1 cellular context compared by ENCODE assay signal in genomic region chr9:93255994-93256877, GRCh38.
A peak's percentile ranks its signal among the peaks of the same experiment; 100 is the strongest.
TF ChIP-seq lines count a peak whose summit lies in the region.

No MANE protein-coding gene starts in this region.

TF ChIP-seq in GM12878, 131 proteins besides CTCF, POLR2A, EP300 and RAD21 (continued from another document):
- TF ChIP-seq, protein P1, sequence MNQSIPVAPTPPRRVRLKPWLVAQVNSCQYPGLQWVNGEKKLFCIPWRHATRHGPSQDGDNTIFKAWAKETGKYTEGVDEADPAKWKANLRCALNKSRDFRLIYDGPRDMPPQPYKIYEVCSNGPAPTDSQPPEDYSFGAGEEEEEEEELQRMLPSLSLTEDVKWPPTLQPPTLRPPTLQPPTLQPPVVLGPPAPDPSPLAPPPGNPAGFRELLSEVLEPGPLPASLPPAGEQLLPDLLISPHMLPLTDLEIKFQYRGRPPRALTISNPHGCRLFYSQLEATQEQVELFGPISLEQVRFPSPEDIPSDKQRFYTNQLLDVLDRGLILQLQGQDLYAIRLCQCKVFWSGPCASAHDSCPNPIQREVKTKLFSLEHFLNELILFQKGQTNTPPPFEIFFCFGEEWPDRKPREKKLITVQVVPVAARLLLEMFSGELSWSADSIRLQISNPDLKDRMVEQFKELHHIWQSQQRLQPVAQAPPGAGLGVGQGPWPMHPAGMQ (IDR thresholded peaks at IDR 0.05; ENCODE audit: borderline replicate concordance) = no peak
- TF ChIP-seq POU2F2 (IDR thresholded peaks at IDR 0.05; ENCODE audit: borderline replicate concordance, low read depth, low read length) (no peak), SIN3A (IDR thresholded peaks at IDR 0.05; ENCODE audit: low read depth, low read length) (no peak), ZNF622 (IDR thresholded peaks at IDR 0.05) (no peak), ATF7 (IDR thresholded peaks at IDR 0.05; ENCODE audit: low read depth) (no peak), ZBTB40 (IDR thresholded peaks at IDR 0.05; ENCODE audit: borderline replicate concordance) (no peak), ZBTB33 (IDR thresholded peaks at IDR 0.05) (no peak), TCF3 (IDR thresholded peaks at IDR 0.05; ENCODE audit: borderline replicate concordance, insufficient read depth, low read depth, low read length) (0 out of 2 replicates have a peak, but pooled peaks have one; percentile 10), YY1 (IDR thresholded peaks at IDR 0.05; ENCODE audit: low read depth, low read length) (no peak)
- TF ChIP-seq, protein P2, sequence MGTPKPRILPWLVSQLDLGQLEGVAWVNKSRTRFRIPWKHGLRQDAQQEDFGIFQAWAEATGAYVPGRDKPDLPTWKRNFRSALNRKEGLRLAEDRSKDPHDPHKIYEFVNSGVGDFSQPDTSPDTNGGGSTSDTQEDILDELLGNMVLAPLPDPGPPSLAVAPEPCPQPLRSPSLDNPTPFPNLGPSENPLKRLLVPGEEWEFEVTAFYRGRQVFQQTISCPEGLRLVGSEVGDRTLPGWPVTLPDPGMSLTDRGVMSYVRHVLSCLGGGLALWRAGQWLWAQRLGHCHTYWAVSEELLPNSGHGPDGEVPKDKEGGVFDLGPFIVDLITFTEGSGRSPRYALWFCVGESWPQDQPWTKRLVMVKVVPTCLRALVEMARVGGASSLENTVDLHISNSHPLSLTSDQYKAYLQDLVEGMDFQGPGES (IDR thresholded peaks at IDR 0.05) = no peak
